ENCODE assay signal across 8 cellular contexts in genomic region chr11:63813563-63814382, GRCh38. TPM values are rescaled to one million over a fixed set of nuclear protein-coding genes. Genes with fewer than 3 reads are reported as not detected.
A peak's percentile ranks its signal among the peaks of the same experiment; 100 is the strongest.
DNase-seq lines count a peak whose midpoint lies in the region; ATAC-seq and TF ChIP-seq lines count a peak whose summit lies in the region.

No MANE protein-coding gene starts in this region.

- ATAC-seq in GM18498 (IDR thresholded peaks at IDR 0.05; ENCODE audit: unreplicated experiment): peak; percentile 44
- ATAC-seq in HG02943 (IDR thresholded peaks at IDR 0.05; ENCODE audit: low read depth, unreplicated experiment): peak; percentile 35
- ATAC-seq in naive thymus-derived CD8-positive, alpha-beta T cell: peak; percentile 42 to 44

- no peaks in the 10 kb centered on the region for H3K9me3 Mint-ChIP-seq in activated T-helper 1 cell treated with anti-CD3 and anti-CD28 coated beads, Interleukin-12 subunit alpha, Interleukin-12 subunit beta, Interleukin-2, Interleukin-4 antibody, amounts not matched to agents 30 ng/mL and 10 ng/mL and 1 ng/mL, durations not matched to agents 14 hours and 24 hours and 36 hours
- H3K9me3 Mint-ChIP-seq in naive thymus-derived CD8-positive, alpha-beta T cell: no peaks in the 10 kb centered on the region
- no peaks in the 10 kb centered on the region for H3K9me3 Mint-ChIP-seq in type B pancreatic cell

- no TSS peak for BruUV-seq in A673 (replicated peaks; lab: Mats Ljungman, UMichigan)

- H3K36me3 ChIP-seq in A673 (ENCODE audit: insufficient read depth, low read length, poor library complexity, severe bottlenecking): peaks cover 36% of the 10 kb centered on the region

- no peaks in the 10 kb centered on the region for H3K27me3 ChIP-seq in A673 (replicated peaks; ENCODE audit: insufficient read depth, low read depth, low read length, poor library complexity)

- no peak for TF ChIP-seq CTCF in A673 (conservative IDR thresholded peaks at IDR 0.05; ENCODE audit: low read depth, low read length)
- no peak for TF ChIP-seq CTCF in type B pancreatic cell (conservative IDR thresholded peaks at IDR 0.05)

- H3K27ac ChIP-seq in A673 (ENCODE audit: low read depth, low read length, poor library complexity, severe bottlenecking): peak overlapping the region; percentile 84

- H3K36me3 Mint-ChIP-seq in activated T-helper 1 cell treated with anti-CD3 and anti-CD28 coated beads, Interleukin-12 subunit alpha, Interleukin-12 subunit beta, Interleukin-2, Interleukin-4 antibody, amounts not matched to agents 30 ng/mL and 10 ng/mL and 1 ng/mL, durations not matched to agents 14 hours and 24 hours and 36 hours (ENCODE audit: low read depth): peaks cover 23% of the 10 kb centered on the region
- H3K36me3 Mint-ChIP-seq in naive thymus-derived CD8-positive, alpha-beta T cell: peaks cover 0 to 20% (median 0%) of the 10 kb centered on the region in 3 donors
- H3K36me3 Mint-ChIP-seq in type B pancreatic cell: peaks cover 23% of the 10 kb centered on the region

- peak overlapping the region; percentile 96 for H3K4me3 ChIP-seq in A673 (ENCODE audit: low read depth, low read length, poor library complexity, severe bottlenecking)

- no peaks in the 10 kb centered on the region for H3K27me3 Mint-ChIP-seq in activated T-helper 1 cell treated with anti-CD3 and anti-CD28 coated beads, Interleukin-12 subunit alpha, Interleukin-12 subunit beta, Interleukin-2, Interleukin-4 antibody, amounts not matched to agents 30 ng/mL and 10 ng/mL and 1 ng/mL, durations not matched to agents 14 hours and 24 hours and 36 hours (ENCODE audit: insufficient read depth)
- no peaks in the 10 kb centered on the region for H3K27me3 Mint-ChIP-seq in naive thymus-derived CD8-positive, alpha-beta T cell
- H3K27me3 Mint-ChIP-seq in type B pancreatic cell: no peaks in the 10 kb centered on the region

- CTCF ChIA-PET in A673 (lab: Charles Lee): no interaction called here

- DNase-seq in A673 (ENCODE audit: low spot score): peak; percentile 72
- peak; percentile 41 for DNase-seq in NCI-H526 treated with DMSO at 0.1 percent for 48 hours (lab: John Stamatoyannopoulos, UW)
- peak; percentile 34 for DNase-seq in activated T-helper 1 cell treated with anti-CD3 and anti-CD28 coated beads, Interleukin-12 subunit alpha, Interleukin-12 subunit beta, Interleukin-2, Interleukin-4 antibody, amounts not matched to agents 30 ng/mL and 10 ng/mL and 1 ng/mL, durations not matched to agents 14 hours and 24 hours and 36 hours (ENCODE audit: low spot score)
- DNase-seq in fibroblast of peridontal ligament (ENCODE audit: extremely low read depth): peak; percentile 45
- DNase-seq in naive thymus-derived CD8-positive, alpha-beta T cell: peak in 6 of 10 donors; percentile 13 to 25 (median 24)
- DNase-seq in type B pancreatic cell (ENCODE audit: extremely low spot score, unreplicated experiment): no peak

- H3K4me3 Mint-ChIP-seq in activated T-helper 1 cell treated with anti-CD3 and anti-CD28 coated beads, Interleukin-12 subunit alpha, Interleukin-12 subunit beta, Interleukin-2, Interleukin-4 antibody, amounts not matched to agents 30 ng/mL and 10 ng/mL and 1 ng/mL, durations not matched to agents 14 hours and 24 hours and 36 hours: peak overlapping the region; percentile 88
- H3K4me3 Mint-ChIP-seq in naive thymus-derived CD8-positive, alpha-beta T cell: peak overlapping the region; percentile 72 to 84 (median 78)
- H3K4me3 Mint-ChIP-seq in type B pancreatic cell: peak overlapping the region; percentile 91

- intact Hi-C loops in A673 (cut with micrococcal nuclease; ENCODE audit: unreplicated experiment): no loop called here
- intact Hi-C loops in activated T-helper 1 cell treated with anti-CD3 and anti-CD28 coated beads, Interleukin-12 subunit alpha, Interleukin-12 subunit beta, Interleukin-2, Interleukin-4 antibody, amounts not matched to agents 30 ng/mL and 10 ng/mL and 1 ng/mL, durations not matched to agents 14 hours and 24 hours and 36 hours (cut with micrococcal nuclease): loop anchor here (1.0 to 2.0 kb wide), 6 partner anchors 25 to 133 kb away; partner anchors contain the start of gene RTN3

- POLR2A ChIA-PET in A673 (lab: Charles Lee; ENCODE audit: low non-redundant PET): no interaction called here
- POLR2A ChIA-PET in naive thymus-derived CD8-positive, alpha-beta T cell (lab: Charles Lee): no interaction called here

- peaks cover 34% of the 10 kb centered on the region for H3K4me1 Mint-ChIP-seq in activated T-helper 1 cell treated with anti-CD3 and anti-CD28 coated beads, Interleukin-12 subunit alpha, Interleukin-12 subunit beta, Interleukin-2, Interleukin-4 antibody, amounts not matched to agents 30 ng/mL and 10 ng/mL and 1 ng/mL, durations not matched to agents 14 hours and 24 hours and 36 hours (ENCODE audit: low read depth)
- H3K4me1 Mint-ChIP-seq in naive thymus-derived CD8-positive, alpha-beta T cell: peaks cover 9 to 28% (median 21%) of the 10 kb centered on the region in 4 donors
- H3K4me1 Mint-ChIP-seq in type B pancreatic cell (ENCODE audit: unreplicated experiment): peaks cover 26% of the 10 kb centered on the region

- peak overlapping the region; percentile 44 for H3K27ac Mint-ChIP-seq in activated T-helper 1 cell treated with anti-CD3 and anti-CD28 coated beads, Interleukin-12 subunit alpha, Interleukin-12 subunit beta, Interleukin-2, Interleukin-4 antibody, amounts not matched to agents 30 ng/mL and 10 ng/mL and 1 ng/mL, durations not matched to agents 14 hours and 24 hours and 36 hours
- H3K27ac Mint-ChIP-seq in naive thymus-derived CD8-positive, alpha-beta T cell: peak overlapping the region in 6 of 10 donors; percentile 1 to 79 (median 64)
- H3K27ac Mint-ChIP-seq in type B pancreatic cell: no peak overlapping the region

- H3K9me3 ChIP-seq in A673 (ENCODE audit: low read depth, low read length, poor library complexity, severe bottlenecking): no peaks in the 10 kb centered on the region

- H3K4me1 ChIP-seq in A673 (ENCODE audit: insufficient read depth, low read length, poor library complexity, severe bottlenecking): peaks cover 23% of the 10 kb centered on the region

RNA-seq across cellular contexts. Expression of gene SPINDOC, which starts 0.5 kb away (rescaled TPM):
- 91.1 and 94.5 TPM in 2 replicates for total RNA-seq in A673 (2021)
- total RNA-seq in activated T-helper 1 cell treated with anti-CD3 and anti-CD28 coated beads, Interleukin-12 subunit alpha, Interleukin-12 subunit beta, Interleukin-2, Interleukin-4 antibody, amounts not matched to agents 30 ng/mL and 10 ng/mL and 1 ng/mL, durations not matched to agents 14 hours and 24 hours and 36 hours: 60.0 and 64.3 TPM in 2 replicates
- 10 to 100 TPM; 11.0 to 13.0 TPM for total RNA-seq in naive thymus-derived CD8-positive, alpha-beta T cell
- polyA plus RNA-seq in naive thymus-derived CD8-positive, alpha-beta T cell: under 1 TPM; 0.47 to 0.66 (median 0.49) TPM
- total RNA-seq in type B pancreatic cell (ENCODE audit: low replicate concordance): 33.7 and 61.6 TPM in 2 replicates

RNA-seq across cellular contexts. Expression of gene MARK2, which starts 25.1 kb away (rescaled TPM):
- total RNA-seq in A673 (2021) (54.9 and 61.7 TPM in 2 replicates), type B pancreatic cell (ENCODE audit: low replicate concordance) (52.8 and 73.5 TPM in 2 replicates)
- 44.7 and 46.0 TPM in 2 replicates for total RNA-seq in activated T-helper 1 cell treated with anti-CD3 and anti-CD28 coated beads, Interleukin-12 subunit alpha, Interleukin-12 subunit beta, Interleukin-2, Interleukin-4 antibody, amounts not matched to agents 30 ng/mL and 10 ng/mL and 1 ng/mL, durations not matched to agents 14 hours and 24 hours and 36 hours
- total RNA-seq in naive thymus-derived CD8-positive, alpha-beta T cell: 10 to 100 TPM; 64.8 to 74.5 TPM
- 10 to 100 TPM; 37.0 to 57.0 (median 40.3) TPM for polyA plus RNA-seq in naive thymus-derived CD8-positive, alpha-beta T cell

RNA-seq across cellular contexts. Expression of gene ZFTA, which starts 45.2 kb away (rescaled TPM):
- total RNA-seq in A673 (2021) (32.4 and 36.1 TPM in 2 replicates), type B pancreatic cell (ENCODE audit: low replicate concordance) (21.1 and 41.7 TPM in 2 replicates)
- total RNA-seq in activated T-helper 1 cell treated with anti-CD3 and anti-CD28 coated beads, Interleukin-12 subunit alpha, Interleukin-12 subunit beta, Interleukin-2, Interleukin-4 antibody, amounts not matched to agents 30 ng/mL and 10 ng/mL and 1 ng/mL, durations not matched to agents 14 hours and 24 hours and 36 hours: 3.8 and 5.3 TPM in 2 replicates
- total RNA-seq in naive thymus-derived CD8-positive, alpha-beta T cell: 1 to 10 TPM; 7.2 to 7.4 TPM
- polyA plus RNA-seq in naive thymus-derived CD8-positive, alpha-beta T cell: under 1 TPM; 0.09 to 0.56 (median 0.34) TPM
